ENCODE assay signal across 1 cellular context in the genomic region with DNA sequence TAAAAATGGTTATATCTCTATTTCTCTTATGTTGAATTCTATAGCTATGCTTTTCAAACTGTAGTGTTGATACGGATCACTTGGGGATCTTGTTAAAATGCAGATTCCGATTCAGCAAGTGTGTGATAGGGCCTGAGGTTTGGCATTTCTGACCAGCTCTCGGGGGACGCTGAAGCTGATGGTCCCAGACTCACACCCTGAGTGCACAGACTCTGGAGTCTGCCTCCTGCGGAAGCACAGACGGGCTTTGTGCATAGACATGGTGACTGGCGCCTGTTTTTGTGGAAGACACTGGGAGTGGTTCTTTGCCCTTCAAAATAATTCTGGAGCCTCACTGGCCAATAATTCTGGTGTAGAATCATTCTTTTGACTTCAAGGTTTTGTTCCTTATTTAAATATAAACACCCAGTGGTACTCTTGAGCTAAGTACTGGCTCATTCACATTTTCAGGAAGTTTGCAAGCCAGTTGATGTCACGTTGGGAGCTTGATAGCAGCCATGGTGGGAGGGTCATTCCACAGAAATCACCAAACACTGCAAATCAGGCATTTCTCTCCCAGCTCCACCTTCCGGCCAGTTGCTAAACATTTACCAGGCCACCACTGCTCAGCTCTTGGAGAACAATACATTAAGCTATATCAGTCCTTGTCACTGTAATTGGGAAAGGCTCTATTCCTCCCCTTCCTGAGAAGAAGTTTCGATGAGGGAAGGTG.
TF ChIP-seq lines count a peak whose summit lies in the region.

No MANE protein-coding gene starts in this region.

TF ChIP-seq in SK-N-SH, 30 proteins besides CTCF, POLR2A, EP300 and RAD21:
- TF ChIP-seq FOSL2 (IDR thresholded peaks at IDR 0.05; ENCODE audit: borderline replicate concordance, low read depth) (no peak), RFX5 (IDR thresholded peaks at IDR 0.05; ENCODE audit: low read length) (no peak), FOXM1 (IDR thresholded peaks at IDR 0.05; ENCODE audit: low read depth) (no peak), SMC3 (IDR thresholded peaks at IDR 0.05; ENCODE audit: low read depth, low read length) (no peak), EZH2phosphoT487 (IDR thresholded peaks at IDR 0.05; ENCODE audit: borderline replicate concordance, low read depth) (no peak), TAF1 (IDR thresholded peaks at IDR 0.05; ENCODE audit: borderline replicate concordance, low read depth, low read length) (no peak), ELF1 (IDR thresholded peaks at IDR 0.05) (no peak), MEF2A (IDR thresholded peaks at IDR 0.05; ENCODE audit: borderline replicate concordance, low read depth) (no peak), NRF1 (IDR thresholded peaks at IDR 0.05; ENCODE audit: low read depth, low read length) (no peak), TCF12 (IDR thresholded peaks at IDR 0.05) (no peak), FOXJ3 (CRISPR knock-in tag; IDR thresholded peaks at IDR 0.05) (no peak), YY1 (IDR thresholded peaks at IDR 0.05; ENCODE audit: low read depth) (no peak), CHD2 (IDR thresholded peaks at IDR 0.05; ENCODE audit: low read length, partially characterized antibody) (no peak), JUND (IDR thresholded peaks at IDR 0.05) (no peak), TEAD4 (IDR thresholded peaks at IDR 0.05; ENCODE audit: borderline replicate concordance, insufficient read depth) (no peak)
- TF ChIP-seq, protein P1, sequence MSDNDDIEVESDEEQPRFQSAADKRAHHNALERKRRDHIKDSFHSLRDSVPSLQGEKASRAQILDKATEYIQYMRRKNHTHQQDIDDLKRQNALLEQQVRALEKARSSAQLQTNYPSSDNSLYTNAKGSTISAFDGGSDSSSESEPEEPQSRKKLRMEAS (IDR thresholded peaks at IDR 0.05; ENCODE audit: low read depth): no peak
- TF ChIP-seq, protein P2, sequence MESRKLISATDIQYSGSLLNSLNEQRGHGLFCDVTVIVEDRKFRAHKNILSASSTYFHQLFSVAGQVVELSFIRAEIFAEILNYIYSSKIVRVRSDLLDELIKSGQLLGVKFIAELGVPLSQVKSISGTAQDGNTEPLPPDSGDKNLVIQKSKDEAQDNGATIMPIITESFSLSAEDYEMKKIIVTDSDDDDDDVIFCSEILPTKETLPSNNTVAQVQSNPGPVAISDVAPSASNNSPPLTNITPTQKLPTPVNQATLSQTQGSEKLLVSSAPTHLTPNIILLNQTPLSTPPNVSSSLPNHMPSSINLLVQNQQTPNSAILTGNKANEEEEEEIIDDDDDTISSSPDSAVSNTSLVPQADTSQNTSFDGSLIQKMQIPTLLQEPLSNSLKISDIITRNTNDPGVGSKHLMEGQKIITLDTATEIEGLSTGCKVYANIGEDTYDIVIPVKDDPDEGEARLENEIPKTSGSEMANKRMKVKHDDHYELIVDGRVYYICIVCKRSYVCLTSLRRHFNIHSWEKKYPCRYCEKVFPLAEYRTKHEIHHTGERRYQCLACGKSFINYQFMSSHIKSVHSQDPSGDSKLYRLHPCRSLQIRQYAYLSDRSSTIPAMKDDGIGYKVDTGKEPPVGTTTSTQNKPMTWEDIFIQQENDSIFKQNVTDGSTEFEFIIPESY (IDR thresholded peaks at IDR 0.05; ENCODE audit: borderline replicate concordance, low read depth): no peak
- TF ChIP-seq, protein P3, sequence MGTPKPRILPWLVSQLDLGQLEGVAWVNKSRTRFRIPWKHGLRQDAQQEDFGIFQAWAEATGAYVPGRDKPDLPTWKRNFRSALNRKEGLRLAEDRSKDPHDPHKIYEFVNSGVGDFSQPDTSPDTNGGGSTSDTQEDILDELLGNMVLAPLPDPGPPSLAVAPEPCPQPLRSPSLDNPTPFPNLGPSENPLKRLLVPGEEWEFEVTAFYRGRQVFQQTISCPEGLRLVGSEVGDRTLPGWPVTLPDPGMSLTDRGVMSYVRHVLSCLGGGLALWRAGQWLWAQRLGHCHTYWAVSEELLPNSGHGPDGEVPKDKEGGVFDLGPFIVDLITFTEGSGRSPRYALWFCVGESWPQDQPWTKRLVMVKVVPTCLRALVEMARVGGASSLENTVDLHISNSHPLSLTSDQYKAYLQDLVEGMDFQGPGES (IDR thresholded peaks at IDR 0.05; ENCODE audit: low read depth, low read length): no peak
